ENCODE assay signal across 1 cellular context in the genomic region with DNA sequence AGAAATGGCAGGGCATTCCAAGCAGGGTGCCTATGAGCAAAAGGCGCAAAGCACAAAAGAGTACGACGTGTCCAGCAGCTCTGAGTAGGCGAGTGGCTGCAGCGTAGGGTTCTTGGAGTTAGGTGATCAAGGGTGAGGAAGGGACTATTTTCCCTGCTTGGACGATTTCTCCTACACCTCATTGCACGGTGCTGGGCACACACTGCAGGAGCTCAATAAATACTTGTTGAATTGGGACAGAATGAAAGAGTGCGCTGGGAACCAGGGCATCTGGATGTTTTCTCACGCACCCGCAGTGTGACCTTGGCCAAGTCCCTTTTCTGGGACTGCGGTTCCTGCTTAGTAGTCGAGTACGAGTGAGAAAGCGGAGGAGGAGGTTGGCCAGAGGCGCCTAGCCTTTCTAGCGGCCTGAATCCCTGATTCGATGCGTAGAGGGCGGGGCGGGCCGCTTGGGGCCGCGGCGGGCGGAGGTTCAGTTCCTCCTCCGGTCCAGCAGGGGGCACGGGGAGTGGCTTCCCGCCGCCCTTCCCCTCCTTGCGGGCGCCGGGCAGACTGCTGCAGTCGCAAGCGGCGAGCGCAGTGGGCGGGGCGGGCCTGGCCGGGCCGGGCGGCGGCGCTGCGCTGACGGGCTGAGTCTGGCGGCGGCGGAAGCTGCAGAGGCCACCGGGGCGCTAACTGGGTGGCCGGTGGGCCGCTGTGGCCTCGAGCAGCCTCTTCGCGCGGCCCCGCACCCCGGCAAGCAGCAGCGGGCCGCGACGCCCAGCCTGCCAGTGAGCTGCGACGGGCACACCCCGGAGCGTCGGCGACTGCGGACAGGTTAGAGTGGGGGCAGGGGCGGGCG.
TF ChIP-seq lines count a peak whose summit lies in the region.

A gene (plus strand): TSS at position 560 of the 841 bp plus-strand sequence. CDS start 333 bp downstream, outside the sequence.

TF ChIP-seq in HepG2, 621 proteins besides CTCF, POLR2A, EP300 and RAD21 (continued from another document and continues in another):
- TF ChIP-seq, protein P1, sequence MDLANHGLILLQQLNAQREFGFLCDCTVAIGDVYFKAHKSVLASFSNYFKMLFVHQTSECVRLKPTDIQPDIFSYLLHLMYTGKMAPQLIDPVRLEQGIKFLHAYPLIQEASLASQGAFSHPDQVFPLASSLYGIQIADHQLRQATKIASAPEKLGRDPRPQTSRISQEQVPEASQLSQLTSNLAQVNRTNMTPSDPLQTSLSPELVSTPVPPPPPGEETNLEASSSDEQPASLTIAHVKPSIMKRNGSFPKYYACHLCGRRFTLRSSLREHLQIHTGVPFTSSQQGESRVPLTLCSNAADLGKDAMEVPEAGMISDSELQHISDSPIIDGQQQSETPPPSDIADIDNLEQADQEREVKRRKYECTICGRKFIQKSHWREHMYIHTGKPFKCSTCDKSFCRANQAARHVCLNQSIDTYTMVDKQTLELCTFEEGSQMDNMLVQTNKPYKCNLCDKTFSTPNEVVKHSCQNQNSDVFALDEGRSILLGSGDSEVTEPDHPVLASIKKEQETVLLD (CRISPR knock-in tag; IDR thresholded peaks at IDR 0.05; ENCODE audit: low read depth) = peak; percentile 86; the same call in 1 of the 2 replicates
- TF ChIP-seq ZNF772 (CRISPR knock-in tag; IDR thresholded peaks at IDR 0.05) = no peak
- TF ChIP-seq, protein P2, sequence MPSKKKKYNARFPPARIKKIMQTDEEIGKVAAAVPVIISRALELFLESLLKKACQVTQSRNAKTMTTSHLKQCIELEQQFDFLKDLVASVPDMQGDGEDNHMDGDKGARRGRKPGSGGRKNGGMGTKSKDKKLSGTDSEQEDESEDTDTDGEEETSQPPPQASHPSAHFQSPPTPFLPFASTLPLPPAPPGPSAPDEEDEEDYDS (CRISPR knock-in tag; IDR thresholded peaks at IDR 0.05) = 0 out of 2 replicates have a peak, but pooled peaks have one; percentile 34
- TF ChIP-seq U2AF1 (optimal IDR thresholded peaks at IDR 0.05; ENCODE audit: low read depth, low read length) = no peak
- no peak for TF ChIP-seq TCF7 (IDR thresholded peaks at IDR 0.05; ENCODE audit: low read depth)
- no peak for TF ChIP-seq RARG (CRISPR knock-in tag; IDR thresholded peaks at IDR 0.05; ENCODE audit: low read depth)
- no peak for TF ChIP-seq ZNF136 (CRISPR knock-in tag; IDR thresholded peaks at IDR 0.05; ENCODE audit: low read depth)
- no peak for TF ChIP-seq RFX1 (IDR thresholded peaks at IDR 0.05)
- peak; percentile 42; the same call in 1 of the 2 replicates for TF ChIP-seq HOXA3 (CRISPR knock-in tag; IDR thresholded peaks at IDR 0.05)
- TF ChIP-seq, protein P3, sequence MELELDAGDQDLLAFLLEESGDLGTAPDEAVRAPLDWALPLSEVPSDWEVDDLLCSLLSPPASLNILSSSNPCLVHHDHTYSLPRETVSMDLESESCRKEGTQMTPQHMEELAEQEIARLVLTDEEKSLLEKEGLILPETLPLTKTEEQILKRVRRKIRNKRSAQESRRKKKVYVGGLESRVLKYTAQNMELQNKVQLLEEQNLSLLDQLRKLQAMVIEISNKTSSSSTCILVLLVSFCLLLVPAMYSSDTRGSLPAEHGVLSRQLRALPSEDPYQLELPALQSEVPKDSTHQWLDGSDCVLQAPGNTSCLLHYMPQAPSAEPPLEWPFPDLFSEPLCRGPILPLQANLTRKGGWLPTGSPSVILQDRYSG (CRISPR knock-in tag; IDR thresholded peaks at IDR 0.05) = no peak
- TF ChIP-seq, protein P4, sequence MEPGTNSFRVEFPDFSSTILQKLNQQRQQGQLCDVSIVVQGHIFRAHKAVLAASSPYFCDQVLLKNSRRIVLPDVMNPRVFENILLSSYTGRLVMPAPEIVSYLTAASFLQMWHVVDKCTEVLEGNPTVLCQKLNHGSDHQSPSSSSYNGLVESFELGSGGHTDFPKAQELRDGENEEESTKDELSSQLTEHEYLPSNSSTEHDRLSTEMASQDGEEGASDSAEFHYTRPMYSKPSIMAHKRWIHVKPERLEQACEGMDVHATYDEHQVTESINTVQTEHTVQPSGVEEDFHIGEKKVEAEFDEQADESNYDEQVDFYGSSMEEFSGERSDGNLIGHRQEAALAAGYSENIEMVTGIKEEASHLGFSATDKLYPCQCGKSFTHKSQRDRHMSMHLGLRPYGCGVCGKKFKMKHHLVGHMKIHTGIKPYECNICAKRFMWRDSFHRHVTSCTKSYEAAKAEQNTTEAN (CRISPR knock-in tag; conservative IDR thresholded peaks at IDR 0.05) = no peak
- peak; percentile 30 for TF ChIP-seq PHF5A (CRISPR knock-in tag; IDR thresholded peaks at IDR 0.05; ENCODE audit: low read depth, unreplicated experiment)
- no peak for TF ChIP-seq NFE2 (CRISPR knock-in tag; IDR thresholded peaks at IDR 0.05)
- peak; percentile 67 for TF ChIP-seq POLR2AphosphoS5 (IDR thresholded peaks at IDR 0.05; ENCODE audit: low read depth, low read length)
- no peak for TF ChIP-seq MAFG (CRISPR knock-in tag; IDR thresholded peaks at IDR 0.05)
- no peak for TF ChIP-seq PRMT3 (CRISPR knock-in tag; IDR thresholded peaks at IDR 0.05; ENCODE audit: borderline replicate concordance, low read depth)
- no peak for TF ChIP-seq MAZ (IDR thresholded peaks at IDR 0.05; ENCODE audit: borderline replicate concordance, low read depth, low read length)
- TF ChIP-seq MAZ (CRISPR knock-in tag; IDR thresholded peaks at IDR 0.05; ENCODE audit: low read depth) = 0 out of 2 replicates have a peak, but pooled peaks have one; percentile 63
- TF ChIP-seq, protein P5, sequence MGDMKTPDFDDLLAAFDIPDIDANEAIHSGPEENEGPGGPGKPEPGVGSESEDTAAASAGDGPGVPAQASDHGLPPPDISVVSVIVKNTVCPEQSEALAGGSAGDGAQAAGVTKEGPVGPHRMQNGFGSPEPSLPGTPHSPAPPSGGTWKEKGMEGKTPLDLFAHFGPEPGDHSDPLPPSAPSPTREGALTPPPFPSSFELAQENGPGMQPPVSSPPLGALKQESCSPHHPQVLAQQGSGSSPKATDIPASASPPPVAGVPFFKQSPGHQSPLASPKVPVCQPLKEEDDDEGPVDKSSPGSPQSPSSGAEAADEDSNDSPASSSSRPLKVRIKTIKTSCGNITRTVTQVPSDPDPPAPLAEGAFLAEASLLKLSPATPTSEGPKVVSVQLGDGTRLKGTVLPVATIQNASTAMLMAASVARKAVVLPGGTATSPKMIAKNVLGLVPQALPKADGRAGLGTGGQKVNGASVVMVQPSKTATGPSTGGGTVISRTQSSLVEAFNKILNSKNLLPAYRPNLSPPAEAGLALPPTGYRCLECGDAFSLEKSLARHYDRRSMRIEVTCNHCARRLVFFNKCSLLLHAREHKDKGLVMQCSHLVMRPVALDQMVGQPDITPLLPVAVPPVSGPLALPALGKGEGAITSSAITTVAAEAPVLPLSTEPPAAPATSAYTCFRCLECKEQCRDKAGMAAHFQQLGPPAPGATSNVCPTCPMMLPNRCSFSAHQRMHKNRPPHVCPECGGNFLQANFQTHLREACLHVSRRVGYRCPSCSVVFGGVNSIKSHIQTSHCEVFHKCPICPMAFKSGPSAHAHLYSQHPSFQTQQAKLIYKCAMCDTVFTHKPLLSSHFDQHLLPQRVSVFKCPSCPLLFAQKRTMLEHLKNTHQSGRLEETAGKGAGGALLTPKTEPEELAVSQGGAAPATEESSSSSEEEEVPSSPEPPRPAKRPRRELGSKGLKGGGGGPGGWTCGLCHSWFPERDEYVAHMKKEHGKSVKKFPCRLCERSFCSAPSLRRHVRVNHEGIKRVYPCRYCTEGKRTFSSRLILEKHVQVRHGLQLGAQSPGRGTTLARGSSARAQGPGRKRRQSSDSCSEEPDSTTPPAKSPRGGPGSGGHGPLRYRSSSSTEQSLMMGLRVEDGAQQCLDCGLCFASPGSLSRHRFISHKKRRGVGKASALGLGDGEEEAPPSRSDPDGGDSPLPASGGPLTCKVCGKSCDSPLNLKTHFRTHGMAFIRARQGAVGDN (CRISPR knock-in tag; IDR thresholded peaks at IDR 0.05) = peak; percentile 72
- TF ChIP-seq ETV5 (CRISPR knock-in tag; IDR thresholded peaks at IDR 0.05; ENCODE audit: borderline replicate concordance) = no peak
- no peak for TF ChIP-seq ZNF790 (CRISPR knock-in tag; IDR thresholded peaks at IDR 0.05; ENCODE audit: borderline replicate concordance)
- no peak for TF ChIP-seq FOXC1 (CRISPR knock-in tag; IDR thresholded peaks at IDR 0.05; ENCODE audit: borderline replicate concordance)
- TF ChIP-seq SPEN (CRISPR knock-in tag; IDR thresholded peaks at IDR 0.05; ENCODE audit: low read depth) = peak; percentile 20; the same call in 1 of the 2 replicates
- no peak for TF ChIP-seq ONECUT2 (CRISPR knock-in tag; IDR thresholded peaks at IDR 0.05)
- 0 out of 2 replicates have a peak, but pooled peaks have one; percentile 36 for TF ChIP-seq KLF12 (CRISPR knock-in tag; IDR thresholded peaks at IDR 0.05; ENCODE audit: borderline replicate concordance)
- TF ChIP-seq YY1 (IDR thresholded peaks at IDR 0.05; ENCODE audit: insufficient read depth, insufficient replicate concordance, low read depth, low read length) = no peak
- no peak for TF ChIP-seq NCOA2 (CRISPR knock-in tag; IDR thresholded peaks at IDR 0.05)
- TF ChIP-seq EED (CRISPR knock-in tag; IDR thresholded peaks at IDR 0.05) = no peak
- TF ChIP-seq, protein P6, sequence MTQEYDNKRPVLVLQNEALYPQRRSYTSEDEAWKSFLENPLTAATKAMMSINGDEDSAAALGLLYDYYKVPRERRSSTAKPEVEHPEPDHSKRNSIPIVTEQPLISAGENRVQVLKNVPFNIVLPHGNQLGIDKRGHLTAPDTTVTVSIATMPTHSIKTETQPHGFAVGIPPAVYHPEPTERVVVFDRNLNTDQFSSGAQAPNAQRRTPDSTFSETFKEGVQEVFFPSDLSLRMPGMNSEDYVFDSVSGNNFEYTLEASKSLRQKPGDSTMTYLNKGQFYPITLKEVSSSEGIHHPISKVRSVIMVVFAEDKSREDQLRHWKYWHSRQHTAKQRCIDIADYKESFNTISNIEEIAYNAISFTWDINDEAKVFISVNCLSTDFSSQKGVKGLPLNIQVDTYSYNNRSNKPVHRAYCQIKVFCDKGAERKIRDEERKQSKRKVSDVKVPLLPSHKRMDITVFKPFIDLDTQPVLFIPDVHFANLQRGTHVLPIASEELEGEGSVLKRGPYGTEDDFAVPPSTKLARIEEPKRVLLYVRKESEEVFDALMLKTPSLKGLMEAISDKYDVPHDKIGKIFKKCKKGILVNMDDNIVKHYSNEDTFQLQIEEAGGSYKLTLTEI (CRISPR knock-in tag; conservative IDR thresholded peaks at IDR 0.05) = no peak
- TF ChIP-seq, protein P7, sequence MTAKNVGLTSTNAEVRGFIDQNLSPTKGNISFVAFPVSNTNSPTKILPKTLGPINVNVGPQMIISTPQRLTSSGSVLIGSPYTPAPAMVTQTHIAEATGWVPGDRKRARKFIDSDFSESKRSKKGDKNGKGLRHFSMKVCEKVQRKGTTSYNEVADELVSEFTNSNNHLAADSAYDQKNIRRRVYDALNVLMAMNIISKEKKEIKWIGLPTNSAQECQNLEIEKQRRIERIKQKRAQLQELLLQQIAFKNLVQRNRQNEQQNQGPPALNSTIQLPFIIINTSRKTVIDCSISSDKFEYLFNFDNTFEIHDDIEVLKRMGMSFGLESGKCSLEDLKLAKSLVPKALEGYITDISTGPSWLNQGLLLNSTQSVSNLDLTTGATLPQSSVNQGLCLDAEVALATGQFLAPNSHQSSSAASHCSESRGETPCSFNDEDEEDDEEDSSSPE (CRISPR knock-in tag; IDR thresholded peaks at IDR 0.05) = peak; percentile 22; the same call in 1 of the 2 replicates
- TF ChIP-seq, protein P8, sequence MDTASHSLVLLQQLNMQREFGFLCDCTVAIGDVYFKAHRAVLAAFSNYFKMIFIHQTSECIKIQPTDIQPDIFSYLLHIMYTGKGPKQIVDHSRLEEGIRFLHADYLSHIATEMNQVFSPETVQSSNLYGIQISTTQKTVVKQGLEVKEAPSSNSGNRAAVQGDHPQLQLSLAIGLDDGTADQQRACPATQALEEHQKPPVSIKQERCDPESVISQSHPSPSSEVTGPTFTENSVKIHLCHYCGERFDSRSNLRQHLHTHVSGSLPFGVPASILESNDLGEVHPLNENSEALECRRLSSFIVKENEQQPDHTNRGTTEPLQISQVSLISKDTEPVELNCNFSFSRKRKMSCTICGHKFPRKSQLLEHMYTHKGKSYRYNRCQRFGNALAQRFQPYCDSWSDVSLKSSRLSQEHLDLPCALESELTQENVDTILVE (CRISPR knock-in tag; IDR thresholded peaks at IDR 0.05) = no peak
- TF ChIP-seq ZNF589 (CRISPR knock-in tag; conservative IDR thresholded peaks at IDR 0.05) = no peak
- no peak for TF ChIP-seq RBAK (CRISPR knock-in tag; IDR thresholded peaks at IDR 0.05)
- no peak for TF ChIP-seq TOPORS (CRISPR knock-in tag; IDR thresholded peaks at IDR 0.05)
- TF ChIP-seq, protein P9, sequence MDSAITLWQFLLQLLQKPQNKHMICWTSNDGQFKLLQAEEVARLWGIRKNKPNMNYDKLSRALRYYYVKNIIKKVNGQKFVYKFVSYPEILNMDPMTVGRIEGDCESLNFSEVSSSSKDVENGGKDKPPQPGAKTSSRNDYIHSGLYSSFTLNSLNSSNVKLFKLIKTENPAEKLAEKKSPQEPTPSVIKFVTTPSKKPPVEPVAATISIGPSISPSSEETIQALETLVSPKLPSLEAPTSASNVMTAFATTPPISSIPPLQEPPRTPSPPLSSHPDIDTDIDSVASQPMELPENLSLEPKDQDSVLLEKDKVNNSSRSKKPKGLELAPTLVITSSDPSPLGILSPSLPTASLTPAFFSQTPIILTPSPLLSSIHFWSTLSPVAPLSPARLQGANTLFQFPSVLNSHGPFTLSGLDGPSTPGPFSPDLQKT (CRISPR knock-in tag; IDR thresholded peaks at IDR 0.05; ENCODE audit: borderline replicate concordance) = no peak
- TF ChIP-seq SAP130 (CRISPR knock-in tag; IDR thresholded peaks at IDR 0.05; ENCODE audit: low read depth) = peak; percentile 41; the same call in 1 of the 2 replicates
- peak; percentile 55; the same call in 1 of the 2 replicates for TF ChIP-seq YEATS4 (CRISPR knock-in tag; IDR thresholded peaks at IDR 0.05; ENCODE audit: borderline replicate concordance)
- TF ChIP-seq ZFP90 (CRISPR knock-in tag; IDR thresholded peaks at IDR 0.05; ENCODE audit: borderline replicate concordance) = no peak
- no peak for TF ChIP-seq SETDB1 (CRISPR knock-in tag; IDR thresholded peaks at IDR 0.05; ENCODE audit: borderline replicate concordance)
- TF ChIP-seq, protein P10, sequence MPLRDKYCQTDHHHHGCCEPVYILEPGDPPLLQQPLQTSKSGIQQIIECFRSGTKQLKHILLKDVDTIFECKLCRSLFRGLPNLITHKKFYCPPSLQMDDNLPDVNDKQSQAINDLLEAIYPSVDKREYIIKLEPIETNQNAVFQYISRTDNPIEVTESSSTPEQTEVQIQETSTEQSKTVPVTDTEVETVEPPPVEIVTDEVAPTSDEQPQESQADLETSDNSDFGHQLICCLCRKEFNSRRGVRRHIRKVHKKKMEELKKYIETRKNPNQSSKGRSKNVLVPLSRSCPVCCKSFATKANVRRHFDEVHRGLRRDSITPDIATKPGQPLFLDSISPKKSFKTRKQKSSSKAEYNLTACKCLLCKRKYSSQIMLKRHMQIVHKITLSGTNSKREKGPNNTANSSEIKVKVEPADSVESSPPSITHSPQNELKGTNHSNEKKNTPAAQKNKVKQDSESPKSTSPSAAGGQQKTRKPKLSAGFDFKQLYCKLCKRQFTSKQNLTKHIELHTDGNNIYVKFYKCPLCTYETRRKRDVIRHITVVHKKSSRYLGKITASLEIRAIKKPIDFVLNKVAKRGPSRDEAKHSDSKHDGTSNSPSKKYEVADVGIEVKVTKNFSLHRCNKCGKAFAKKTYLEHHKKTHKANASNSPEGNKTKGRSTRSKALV (CRISPR knock-in tag; IDR thresholded peaks at IDR 0.05) = no peak
- TF ChIP-seq NR2F1 (CRISPR knock-in tag; IDR thresholded peaks at IDR 0.05) = no peak
- TF ChIP-seq ZNF557 (CRISPR knock-in tag; IDR thresholded peaks at IDR 0.05) = no peak
- TF ChIP-seq ARHGAP35 (CRISPR knock-in tag; IDR thresholded peaks at IDR 0.05; ENCODE audit: borderline replicate concordance) = no peak
- no peak for TF ChIP-seq ZNF7 (CRISPR knock-in tag; IDR thresholded peaks at IDR 0.05)
- TF ChIP-seq MXI1 (IDR thresholded peaks at IDR 0.05; ENCODE audit: borderline replicate concordance, low read depth, low read length) = peak; percentile 35; the same call in 1 of the 3 replicates
- TF ChIP-seq ZNF558 (CRISPR knock-in tag; IDR thresholded peaks at IDR 0.05; ENCODE audit: borderline replicate concordance) = no peak
- TF ChIP-seq HOXA9 (CRISPR knock-in tag; IDR thresholded peaks at IDR 0.05; ENCODE audit: borderline replicate concordance) = no peak
